ENCODE assay signal across 23 cellular contexts in the genomic region with DNA sequence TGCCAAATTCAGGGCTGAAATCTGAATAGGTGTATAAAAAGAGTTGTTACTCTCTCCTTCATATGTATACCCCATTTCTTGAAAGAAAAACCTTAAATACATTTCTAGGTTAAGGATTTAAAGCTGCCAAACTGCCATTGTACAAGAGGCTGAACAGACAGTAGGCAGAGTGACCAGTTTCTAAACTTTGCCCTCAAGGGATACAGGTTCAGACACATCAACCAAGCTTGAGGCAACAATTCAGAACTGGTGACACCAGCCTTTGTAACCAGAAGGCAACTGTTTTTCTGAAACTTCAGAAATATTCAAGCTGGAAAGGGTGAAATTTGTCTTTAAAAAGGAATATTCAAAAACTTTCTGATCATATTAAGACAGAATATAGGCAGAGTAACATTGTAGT.
"Had no signal": no experiment of that assay in that cellular context is flagged by ENCODE, and none has a peak within 500 bp of the region (broad histone marks: within the 10 kb centered on the region; RNA-seq: fewer than 3 reads in every experiment).

No MANE protein-coding gene starts in this region.

- H3K9me3 Mint-ChIP-seq: central memory CD8-positive, alpha-beta T cell; dendritic cell treated with granulocyte-macrophage colony-stimulating factor and Interleukin-4, amounts not matched to agents 40 ng/mL and 50 ng/mL, for 4 days; endodermal cell; naive thymus-derived CD8-positive, alpha-beta T cell; nephron progenitor cell; stimulated activated effector memory CD8-positive, alpha-beta T cell treated with anti-CD3 and anti-CD28 coated beads, Interleukin-12 subunit alpha, Interleukin-12 subunit beta, amount 100 ng/mL, for 72 hours; type B pancreatic cell had no signal

- H3K4me1 Mint-ChIP-seq: central memory CD8-positive, alpha-beta T cell; endodermal cell; naive thymus-derived CD8-positive, alpha-beta T cell; nephron progenitor cell; stimulated activated effector memory CD8-positive, alpha-beta T cell treated with anti-CD3 and anti-CD28 coated beads, Interleukin-12 subunit alpha, Interleukin-12 subunit beta, amount 100 ng/mL, for 72 hours had no signal

- H3K4me3 Mint-ChIP-seq: central memory CD8-positive, alpha-beta T cell; dendritic cell treated with granulocyte-macrophage colony-stimulating factor and Interleukin-4, amounts not matched to agents 40 ng/mL and 50 ng/mL, for 4 days; endodermal cell; naive thymus-derived CD8-positive, alpha-beta T cell; nephron progenitor cell; stimulated activated effector memory CD8-positive, alpha-beta T cell treated with anti-CD3 and anti-CD28 coated beads, Interleukin-12 subunit alpha, Interleukin-12 subunit beta, amount 100 ng/mL, for 72 hours; type B pancreatic cell had no signal

- H3K4me3 ChIP-seq: colonic mucosa, esophagus squamous epithelium, ovary, psoas muscle, stomach, thyroid gland had no signal

- DNase-seq: colonic mucosa; effector CD8-positive, alpha-beta T cell; endodermal cell; esophagus squamous epithelium; kidney; naive thymus-derived CD8-positive, alpha-beta T cell; nephron progenitor cell; occipital lobe; ovary; posterior cingulate gyrus; psoas muscle; stimulated activated CD4-positive, alpha-beta T cell treated with anti-CD3 and anti-CD28 coated beads, Interleukin-2, amount 100 ng/mL, for 24 hours; stimulated activated CD4-positive, alpha-beta T cell treated with anti-CD3 and anti-CD28 coated beads, Interleukin-4, amount 100 ng/mL, for 24 hours; stimulated activated naive CD4-positive, alpha-beta T cell treated with Interleukin-2 at 50 U/mL for 16 hours; stomach; thyroid gland had no signal

- FAIRE-seq: frontal cortex, kidney had no signal

- H3K27ac Mint-ChIP-seq: dendritic cell treated with granulocyte-macrophage colony-stimulating factor and Interleukin-4, amounts not matched to agents 40 ng/mL and 50 ng/mL, for 4 days; endodermal cell; naive thymus-derived CD8-positive, alpha-beta T cell; nephron progenitor cell; stimulated activated effector memory CD8-positive, alpha-beta T cell treated with anti-CD3 and anti-CD28 coated beads, Interleukin-12 subunit alpha, Interleukin-12 subunit beta, amount 100 ng/mL, for 72 hours; type B pancreatic cell had no signal

- H3K27ac ChIP-seq: colonic mucosa, esophagus squamous epithelium, ovary, psoas muscle, stomach, thyroid gland had no signal

- H3K27me3 Mint-ChIP-seq: central memory CD8-positive, alpha-beta T cell; dendritic cell treated with granulocyte-macrophage colony-stimulating factor and Interleukin-4, amounts not matched to agents 40 ng/mL and 50 ng/mL, for 4 days; naive thymus-derived CD8-positive, alpha-beta T cell; type B pancreatic cell had no signal

- H3K9me3 ChIP-seq: colonic mucosa, esophagus squamous epithelium, ovary, psoas muscle, stomach, thyroid gland had no signal

- H3K27me3 ChIP-seq: colonic mucosa, esophagus squamous epithelium, ovary, stomach, thyroid gland had no signal

- ATAC-seq: left lobe of liver; naive thymus-derived CD8-positive, alpha-beta T cell; psoas muscle; sciatic nerve; stimulated activated effector memory CD8-positive, alpha-beta T cell treated with anti-CD3 and anti-CD28 coated beads, Interleukin-12 subunit alpha, Interleukin-12 subunit beta, amount 100 ng/mL, for 72 hours had no signal

- H3K4me1 ChIP-seq: colonic mucosa, psoas muscle, stomach, thyroid gland had no signal

- H3K36me3 ChIP-seq: colonic mucosa, ovary had no signal
